ENCODE assay signal across 11 cellular contexts in the genomic region with DNA sequence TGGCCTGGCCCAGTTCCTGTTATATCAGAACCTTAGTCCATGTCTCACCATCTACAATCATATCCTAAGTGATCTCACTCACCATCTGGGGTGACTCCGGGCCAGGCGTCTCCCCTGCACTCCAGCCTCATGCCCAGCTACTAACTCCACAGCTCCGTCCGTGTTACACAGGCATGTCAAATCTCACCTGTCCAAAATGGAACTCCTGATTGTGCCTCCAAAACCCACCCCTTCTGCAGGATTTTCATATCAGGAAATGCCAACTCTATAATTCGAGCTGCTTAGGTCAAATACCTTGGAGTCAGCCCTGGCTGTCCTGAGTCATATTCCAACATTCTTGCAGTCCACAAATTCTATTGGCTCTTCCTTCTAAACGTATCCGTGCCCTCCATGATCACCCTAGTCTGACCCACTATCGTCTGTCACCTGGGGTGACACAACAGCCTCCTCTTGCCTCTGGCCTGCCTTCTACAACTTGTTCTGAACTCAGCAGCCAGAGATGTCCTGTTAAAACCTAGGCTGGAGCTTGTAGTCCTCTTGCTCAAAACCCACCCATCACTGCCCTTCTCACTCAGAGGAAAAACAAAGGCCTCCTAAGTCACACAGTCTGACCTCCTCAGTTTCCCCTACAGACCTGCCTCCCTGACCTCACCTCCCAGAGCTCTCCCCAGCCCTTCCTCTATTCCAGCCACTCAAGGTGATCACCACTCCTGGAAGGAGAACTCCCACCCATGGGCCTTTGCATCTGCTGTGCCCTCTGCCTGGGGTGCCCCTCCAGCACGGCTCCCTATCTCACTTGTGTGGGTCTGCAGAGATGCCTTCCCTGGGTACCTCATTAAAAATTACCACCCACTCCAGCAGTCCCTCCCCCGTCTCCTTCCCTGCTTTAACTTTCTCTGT.
DNase-seq lines count a peak whose midpoint lies in the region; ATAC-seq, FAIRE-seq and TF ChIP-seq lines count a peak whose summit lies in the region.
"Had no signal": no experiment of that assay in that cellular context is flagged by ENCODE, and none has a peak within 500 bp of the region (broad histone marks: within the 10 kb centered on the region; RNA-seq: fewer than 3 reads in every experiment).

No MANE protein-coding gene starts in this region.

- ATAC-seq in activated B cell treated with CpG ODN at 0.5 μM for 24 hours (ENCODE audit: low read depth) (no peak), HG02852 (IDR thresholded peaks at IDR 0.05; ENCODE audit: unreplicated experiment) (no peak), HG02798 (IDR thresholded peaks at IDR 0.05; ENCODE audit: poor library complexity, unreplicated experiment) (no peak), HG03565 (IDR thresholded peaks at IDR 0.05; ENCODE audit: unreplicated experiment) (no peak)

- no peaks in the 10 kb centered on the region for H3K36me3 Mint-ChIP-seq in activated B cell treated with CpG ODN at 0.5 μM for 24 hours (ENCODE audit: low read depth)
- H3K36me3 Mint-ChIP-seq: activated naive CD8-positive, alpha-beta T cell treated with anti-CD3 and anti-CD28 coated beads for 36 hours had no signal

- H3K27ac Mint-ChIP-seq in activated B cell treated with CpG ODN at 0.5 μM for 24 hours = peak overlapping the region; percentile 24
- H3K27ac Mint-ChIP-seq: activated CD4-positive, alpha-beta T cell treated with anti-CD3 and anti-CD28 coated beads, Interleukin-2, amount 10 ng/mL, durations not matched to agents 7 days and 5 days; activated naive CD8-positive, alpha-beta T cell treated with anti-CD3 and anti-CD28 coated beads for 36 hours had no signal

- TF ChIP-seq CTCF in activated B cell treated with CpG ODN at 0.5 μM for 24 hours (IDR thresholded peaks at IDR 0.05) (no peak), foreskin fibroblast (IDR thresholded peaks at IDR 0.05; ENCODE audit: low read depth, low read length) (no peak)

- H3K4me3 Mint-ChIP-seq in activated B cell treated with CpG ODN at 0.5 μM for 24 hours = no peak overlapping the region
- H3K4me3 Mint-ChIP-seq: activated CD4-positive, alpha-beta T cell treated with anti-CD3 and anti-CD28 coated beads, Interleukin-2, amount 10 ng/mL, durations not matched to agents 7 days and 5 days; activated naive CD8-positive, alpha-beta T cell treated with anti-CD3 and anti-CD28 coated beads for 36 hours had no signal

- peaks cover 11 to 57% (median 46%) of the 10 kb centered on the region in 5 donors for H3K4me1 ChIP-seq in subcutaneous abdominal adipose tissue (ENCODE audit: control insufficient read depth in 5 of 5, insufficient read depth in 5 of 5, low read length in 5 of 5)

- no peaks in the 10 kb centered on the region for H3K27me3 Mint-ChIP-seq in activated B cell treated with CpG ODN at 0.5 μM for 24 hours

- TF ChIP-seq POLR2A in H54 (IDR thresholded peaks at IDR 0.05; ENCODE audit: low read depth, low read length) = no peak

- H3K4me3 ChIP-seq in foreskin fibroblast (ENCODE audit: low read depth in 1 of 2, low read length in 2 of 2) (no peak overlapping the region), subcutaneous abdominal adipose tissue (ENCODE audit: low read depth in 1 of 5, low read length in 5 of 5) (no peak overlapping the region)

- POLR2A ChIA-PET in activated B cell treated with CpG ODN at 0.5 μM for 24 hours (lab: Charles Lee) (interaction anchor here (1.0 to 1.2 kb wide), 2 partner anchors 12 to 61 kb away, joined by 3 read pairs; no protein-coding TSS in a partner anchor), HEK293T (lab: Yijun Ruan, JAX) (no interaction called here)

- DNase-seq in H54 (ENCODE audit: insufficient read length, low spot score) = peak; percentile 53
- DNase-seq in activated B cell treated with CpG ODN at 0.5 μM for 24 hours = no peak
- peak; percentile 51 to 59 for DNase-seq in foreskin fibroblast
- DNase-seq in HEK293T (ENCODE audit: extremely low spot score) = no peak
- DNase-seq: activated CD4-positive, alpha-beta T cell treated with anti-CD3 and anti-CD28 coated beads, Interleukin-2, amount 10 ng/mL, durations not matched to agents 7 days and 5 days; activated naive CD8-positive, alpha-beta T cell treated with anti-CD3 and anti-CD28 coated beads for 36 hours; NCI-H2107 had no signal

- peaks cover 37% of the 10 kb centered on the region for H3K4me1 Mint-ChIP-seq in activated B cell treated with CpG ODN at 0.5 μM for 24 hours
- H3K4me1 Mint-ChIP-seq: activated CD4-positive, alpha-beta T cell treated with anti-CD3 and anti-CD28 coated beads, Interleukin-2, amount 10 ng/mL, durations not matched to agents 7 days and 5 days had no signal

- CTCF ChIA-PET in activated B cell treated with CpG ODN at 0.5 μM for 24 hours (lab: Charles Lee) (interaction anchor here (1.5 kb wide), 1 partner anchor 7 kb away, joined by 6 read pairs; no protein-coding TSS in a partner anchor), HEK293T (lab: Yijun Ruan, JAX) (no interaction called here)

- intact Hi-C loops in activated B cell treated with CpG ODN at 0.5 μM for 24 hours (cut with micrococcal nuclease) = no loop called here

- H3K27ac ChIP-seq in subcutaneous abdominal adipose tissue (ENCODE audit: low read depth, low read length) = peak overlapping the region; percentile 79

- no peak for FAIRE-seq in H54 (lab: Jason Lieb, UNC)

- no peaks in the 10 kb centered on the region for H3K9me3 ChIP-seq in subcutaneous abdominal adipose tissue (ENCODE audit: control insufficient read depth in 5 of 5, low read length in 5 of 5)

- no peaks in the 10 kb centered on the region for H3K9me3 Mint-ChIP-seq in activated B cell treated with CpG ODN at 0.5 μM for 24 hours
- H3K9me3 Mint-ChIP-seq: activated CD4-positive, alpha-beta T cell treated with anti-CD3 and anti-CD28 coated beads, Interleukin-2, amount 10 ng/mL, durations not matched to agents 7 days and 5 days; activated naive CD8-positive, alpha-beta T cell treated with anti-CD3 and anti-CD28 coated beads for 36 hours had no signal

- H3K27me3 ChIP-seq in subcutaneous abdominal adipose tissue (ENCODE audit: control insufficient read depth in 5 of 5, insufficient read depth in 4 of 5, low read length in 5 of 5) = no peaks in the 10 kb centered on the region

- peak overlapping the region in 1 of 5 donors; percentile 31 for H3K9ac ChIP-seq in subcutaneous abdominal adipose tissue (ENCODE audit: low read length in 5 of 5)

- no peaks in the 10 kb centered on the region for H3K36me3 ChIP-seq in subcutaneous abdominal adipose tissue (ENCODE audit: control insufficient read depth in 5 of 5, insufficient read depth in 5 of 5, low read length in 5 of 5)

TF ChIP-seq in HEK293T, 16 proteins besides CTCF, POLR2A, EP300 and RAD21:
- TF ChIP-seq ARNT (IDR thresholded peaks at IDR 0.05) (no peak), HDGF (IDR thresholded peaks at IDR 0.05; ENCODE audit: borderline replicate concordance) (no peak), FOXM1 (IDR thresholded peaks at IDR 0.05; ENCODE audit: borderline replicate concordance) (no peak), ZNF384 (IDR thresholded peaks at IDR 0.05) (no peak), SUZ12 (IDR thresholded peaks at IDR 0.05) (no peak), BHLHE40 (IDR thresholded peaks at IDR 0.05; ENCODE audit: borderline replicate concordance) (no peak)

Comparison
In these comparisons a context has a peak if more than half of its experiments do, and no peak if none do; other contexts are left out.
1. DNase-seq: peak in H54 (single experiment) and foreskin fibroblast (2 of 2); none in activated B cell treated with CpG ODN at 0.5 μM for 24 hours (single experiment) and HEK293T (single experiment).